ENCODE assay signal across 8 cellular contexts in the genomic region with DNA sequence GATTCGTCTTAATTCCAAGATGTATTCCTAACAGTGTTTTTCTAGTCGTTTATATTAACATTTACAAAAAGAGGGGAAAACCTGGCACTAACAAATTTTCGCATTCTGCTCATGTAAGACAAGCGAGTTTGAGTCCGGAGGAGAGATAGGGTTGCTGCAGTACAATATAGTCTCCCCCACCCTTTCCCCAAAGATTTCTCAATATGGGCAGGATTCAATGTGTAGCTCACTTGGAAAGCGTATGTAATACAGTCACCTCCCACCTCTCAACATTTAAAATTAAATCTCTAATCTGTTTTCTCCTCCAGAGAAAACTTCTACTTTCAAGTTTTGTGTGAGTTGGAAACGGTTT. TPM values are rescaled to one million over a fixed set of nuclear protein-coding genes. Genes with fewer than 3 reads are reported as not detected.
DNase-seq lines count a peak whose midpoint lies in the region; ATAC-seq, FAIRE-seq and TF ChIP-seq lines count a peak whose summit lies in the region.

No MANE protein-coding gene starts in this region.

- H3K36me3 Mint-ChIP-seq in CD4-positive, alpha-beta memory T cell: no peaks in the 10 kb centered on the region
- no peaks in the 10 kb centered on the region for H3K36me3 Mint-ChIP-seq in stimulated activated effector memory CD8-positive, alpha-beta T cell treated with anti-CD3 and anti-CD28 coated beads, Interleukin-12 subunit alpha, Interleukin-12 subunit beta, amount 100 ng/mL, for 72 hours

- SMC1A ChIA-PET in GM12878 (lab: Charles Lee; ENCODE audit: uncharacterized antibody, unreplicated experiment): interaction anchor here (0.7 to 1.3 kb wide), 9 partner anchors 12 to 172 kb away, joined by 3 to 5 read pairs (median 4); no protein-coding TSS in a partner anchor

- H3K9me3 ChIP-seq in CD4-positive, alpha-beta memory T cell (ENCODE audit: control insufficient read depth in 1 of 2, low read length in 2 of 2): no peaks in the 10 kb centered on the region
- no peaks in the 10 kb centered on the region for H3K9me3 ChIP-seq in MG63
- no peaks in the 10 kb centered on the region for H3K9me3 ChIP-seq in GM12878 (replicated peaks; ENCODE audit: control insufficient read depth, insufficient read depth, low read length)
- no peaks in the 10 kb centered on the region for H3K9me3 ChIP-seq in iPS-20b (ENCODE audit: insufficient read depth, low read depth, low read length)

- FAIRE-seq in GM12878 (lab: Jason Lieb, UNC): no peak

- WGBS in GM12878 (ENCODE audit: insufficient coverage, insufficient replicate concordance, low lambda C conversion rate, missing lambda C conversion rate): 1% methylated on average over 7 of the region's 7 CpGs

- H3K4me1 Mint-ChIP-seq in CD4-positive, alpha-beta memory T cell: peaks cover 8 to 27% (median 9%) of the 10 kb centered on the region in 4 donors
- H3K4me1 Mint-ChIP-seq in stimulated activated effector memory CD8-positive, alpha-beta T cell treated with anti-CD3 and anti-CD28 coated beads, Interleukin-12 subunit alpha, Interleukin-12 subunit beta, amount 100 ng/mL, for 72 hours: peaks cover 19% of the 10 kb centered on the region

- CTCF ChIA-PET in CD4-positive, alpha-beta memory T cell (lab: Charles Lee; ENCODE audit: partially characterized antibody): interaction anchor here (1.0 to 1.2 kb wide), 2 partner anchors 11 to 44 kb away, joined by 3 read pairs; no protein-coding TSS in a partner anchor
- CTCF ChIA-PET in GM12878 (lab: Yijun Ruan, JAX): interaction anchor here (0.5 to 1.7 kb wide), 5 partner anchors 18 to 974 kb away, joined by 3 to 6 read pairs (median 4); no protein-coding TSS in a partner anchor

- H3K36me3 ChIP-seq in CD4-positive, alpha-beta memory T cell (ENCODE audit: insufficient read depth, low read length): no peaks in the 10 kb centered on the region
- peaks cover 28% of the 10 kb centered on the region for H3K36me3 ChIP-seq in MG63
- H3K36me3 ChIP-seq in GM12878 (ENCODE audit: control insufficient read depth in 2 of 2, insufficient read depth in 2 of 2, low read length in 1 of 2): no peaks in the 10 kb centered on the region
- H3K36me3 ChIP-seq in iPS-20b (ENCODE audit: insufficient read depth, low read depth, low read length): no peaks in the 10 kb centered on the region

- TF ChIP-seq RAD21 in GM12878 (IDR thresholded peaks at IDR 0.05; ENCODE audit: insufficient read depth, low read depth, low read length): no peak

- H3K4me3 ChIP-seq in CD4-positive, alpha-beta memory T cell (ENCODE audit: low read length in 2 of 2): peak overlapping the region; percentile 51 to 71
- H3K4me3 ChIP-seq in MG63 (peak overlapping the region; percentile 67), GM12878 (peak overlapping the region; percentile 88), iPS-20b (ENCODE audit: low read length) (peak overlapping the region; percentile 71)

- in situ Hi-C loops in GM12878 (cut with MboI): no loop called here

- intact Hi-C loops in CD4-positive, alpha-beta memory T cell (cut with micrococcal nuclease): loop anchor here (5.0 kb wide), 1 partner anchor 58 kb away; a partner anchor contains a TSS
- intact Hi-C loops in GM12878 (cut with micrococcal nuclease; ENCODE audit: unreplicated experiment): no loop called here

- TF ChIP-seq POLR2A in GM12878 (IDR thresholded peaks at IDR 0.05; ENCODE audit: low read depth, low read length): no peak

- RAD21 ChIA-PET in GM12878 (lab: Charles Lee; ENCODE audit: unreplicated experiment): interaction anchor here (0.9 to 1.5 kb wide), 5 partner anchors 18 to 96 kb away, joined by 3 to 4 read pairs (median 3); no protein-coding TSS in a partner anchor

- H3K27me3 Mint-ChIP-seq in CD4-positive, alpha-beta memory T cell: no peaks in the 10 kb centered on the region

- no peak for ATAC-seq in GM12878
- ATAC-seq in stimulated activated effector memory CD8-positive, alpha-beta T cell treated with anti-CD3 and anti-CD28 coated beads, Interleukin-12 subunit alpha, Interleukin-12 subunit beta, amount 100 ng/mL, for 72 hours: no peak
- no peak for ATAC-seq in GM21360 (IDR thresholded peaks at IDR 0.05; ENCODE audit: unreplicated experiment)

- peak overlapping the region; percentile 15 to 83 (median 59) for H3K27ac Mint-ChIP-seq in CD4-positive, alpha-beta memory T cell
- no peak overlapping the region for H3K27ac Mint-ChIP-seq in stimulated activated effector memory CD8-positive, alpha-beta T cell treated with anti-CD3 and anti-CD28 coated beads, Interleukin-12 subunit alpha, Interleukin-12 subunit beta, amount 100 ng/mL, for 72 hours

- peak overlapping the region; percentile 72 to 85 (median 82) for H3K4me3 Mint-ChIP-seq in CD4-positive, alpha-beta memory T cell
- peak overlapping the region; percentile 63 for H3K4me3 Mint-ChIP-seq in stimulated activated effector memory CD8-positive, alpha-beta T cell treated with anti-CD3 and anti-CD28 coated beads, Interleukin-12 subunit alpha, Interleukin-12 subunit beta, amount 100 ng/mL, for 72 hours

- no peak for TF ChIP-seq EP300 in GM12878 (IDR thresholded peaks at IDR 0.05; ENCODE audit: borderline replicate concordance in 1 of 2, control insufficient read depth in 1 of 2, low read depth in 2 of 2, low read length in 2 of 2)

- H3K9ac ChIP-seq in GM12878 (ENCODE audit: control insufficient read depth, insufficient read depth, low read length) (peak overlapping the region; percentile 73), iPS-20b (ENCODE audit: low read depth, low read length) (peak overlapping the region; percentile 66; the same call in 1 of the 2 replicates)

- no peak for TF ChIP-seq CTCF in GM12878 (IDR thresholded peaks at IDR 0.05 in 2 of 3, conservative IDR thresholded peaks at IDR 0.05 in 1 of 3; ENCODE audit: control insufficient read depth in 2 of 3, extremely low read depth in 1 of 3, insufficient read depth in 1 of 3, low read depth in 3 of 3, low read length in 3 of 3)

- H4K20me1 ChIP-seq in GM12878 (ENCODE audit: control insufficient read depth, insufficient read depth): no peaks in the 10 kb centered on the region

- POLR2A ChIA-PET in CD4-positive, alpha-beta memory T cell (lab: Charles Lee; ENCODE audit: partially characterized antibody): no interaction called here
- POLR2A ChIA-PET in GM12878 (lab: Charles Lee): no interaction called here

- H3K4me2 ChIP-seq in GM12878 (ENCODE audit: control insufficient read depth, insufficient read depth): peak overlapping the region; percentile 96

- no peaks in the 10 kb centered on the region for H3K27me3 ChIP-seq in CD4-positive, alpha-beta memory T cell (ENCODE audit: insufficient read depth, low read length)
- H3K27me3 ChIP-seq in MG63: no peaks in the 10 kb centered on the region
- H3K27me3 ChIP-seq in GM12878 (replicated peaks in 1 of 2; ENCODE audit: control insufficient read depth in 2 of 2, insufficient read depth in 2 of 2, low read length in 1 of 2): no peaks in the 10 kb centered on the region
- H3K27me3 ChIP-seq in iPS-20b (ENCODE audit: insufficient read depth, low read length): peaks cover 93% of the 10 kb centered on the region

- peaks cover 15% of the 10 kb centered on the region for H3K79me2 ChIP-seq in GM12878 (ENCODE audit: control insufficient read depth, insufficient read depth, low read length)

- H3K4me1 ChIP-seq in CD4-positive, alpha-beta memory T cell (ENCODE audit: insufficient read depth, low read length): peaks cover 17% of the 10 kb centered on the region
- H3K4me1 ChIP-seq in GM12878 (ENCODE audit: control insufficient read depth, insufficient read depth, low read length) (peaks cover 16% of the 10 kb centered on the region; the same call in 1 of the 2 replicates), iPS-20b (ENCODE audit: insufficient read depth, low read length) (peaks cover 18% of the 10 kb centered on the region)

- no peak for DNase-seq in CD4-positive, alpha-beta memory T cell
- DNase-seq in MG63 (no peak), GM12878 (ENCODE audit: low read depth, low spot score) (no peak), hypothalamus (lab: John Stamatoyannopoulos, UW) (no peak), NCI-H2196 (lab: John Stamatoyannopoulos, UW; ENCODE audit: unreplicated experiment) (no peak)
- no peak for DNase-seq in stimulated activated effector memory CD8-positive, alpha-beta T cell treated with anti-CD3 and anti-CD28 coated beads, Interleukin-12 subunit alpha, Interleukin-12 subunit beta, amount 100 ng/mL, for 72 hours (ENCODE audit: low spot score in 2 of 2)

- BruUV-seq in GM12878 (replicated peaks; lab: Mats Ljungman, UMichigan): no TSS peak

- peak overlapping the region; percentile 45 for H3K27ac ChIP-seq in CD4-positive, alpha-beta memory T cell (ENCODE audit: low read depth, low read length)
- H3K27ac ChIP-seq in GM12878 (ENCODE audit: control insufficient read depth, insufficient read depth) (0 out of 2 replicates have a peak overlapping the region, but pooled peaks have one; percentile 23), iPS-20b (ENCODE audit: low read length) (no peak overlapping the region)

- H2AFZ ChIP-seq in GM12878 (ENCODE audit: control insufficient read depth, low read depth, low read length): peak overlapping the region; percentile 87

- H3K9me3 Mint-ChIP-seq in CD4-positive, alpha-beta memory T cell: peaks cover 0 to 1% (median 0%) of the 10 kb centered on the region in 8 donors
- no peaks in the 10 kb centered on the region for H3K9me3 Mint-ChIP-seq in stimulated activated effector memory CD8-positive, alpha-beta T cell treated with anti-CD3 and anti-CD28 coated beads, Interleukin-12 subunit alpha, Interleukin-12 subunit beta, amount 100 ng/mL, for 72 hours

RNA-seq across cellular contexts. Expression of a gene that starts 57.9 kb away (rescaled TPM):
- total RNA-seq in CD4-positive, alpha-beta memory T cell: 10 to 100 TPM; 18.3 to 20.5 TPM
- polyA plus RNA-seq in CD4-positive, alpha-beta memory T cell: 10 to 100 TPM; 23.2 to 29.4 TPM
- 48.9 and 141 TPM in 2 replicates for total RNA-seq in MG63 (2014; rRNA removed; shearing (Covaris generic); ENCODE audit: low replicate concordance)
- 35.1 and 37.3 TPM in 2 replicates for total RNA-seq in GM12878 (2013; cell fraction: nucleolus; rRNA removed)
- total RNA-seq in GM12878 (2014; rRNA removed) (31.0 and 42.1 TPM in 2 replicates), GM12878 (2014; rRNA removed; fragmentation: Illumina TruSeq; extraction: Trizol) (52.8 and 58.5 TPM in 2 replicates), GM12878 (2021) (71.7 and 77.3 TPM in 2 replicates)
- 16.5 TPM for polyA plus RNA-seq in GM12878 (2011; ENCODE audit: low read depth)
- polyA plus RNA-seq in GM12878 (2011; rRNA removed) (40.2 and 59.3 TPM in 2 replicates), GM12878 (2014; fragmentation: Illumina TruSeq; extraction: Trizol) (62.8 and 71.3 TPM in 2 replicates), GM12878 (2014; fragmentation: Nextera tagmentation; extraction: Ambion mirVana) (100 to 1,000 TPM in 1 of 2 experiments, 10 to 100 TPM in 1; 77.8 to 118 TPM), GM12878 (2014; rRNA removed) (37.9 and 44.3 TPM in 2 replicates), GM12878 (2016; fragmentation: Nextera tagmentation; extraction: Ambion mirVana) (100 to 1,000 TPM in 1 of 2 experiments, 10 to 100 TPM in 1; 86.2 to 101 TPM)
- polyA plus RNA-seq in GM12878 (2011; cell fraction: cytosol; rRNA removed): 8.2 and 11.3 TPM in 2 replicates
- 9.9 and 11.1 TPM in 2 replicates for polyA plus RNA-seq in GM12878 (2011; cell fraction: nucleus; rRNA removed)
- polyA plus RNA-seq in GM12878 (2012): 26.3 and 35.6 TPM in 2 replicates
- 8.4 and 12.8 TPM in 2 replicates for polyA minus RNA-seq in GM12878 (2011; rRNA and poly(A)+ RNA removed)
- polyA minus RNA-seq in GM12878 (2011; cell fraction: cytosol; rRNA and poly(A)+ RNA removed): 17.9 and 20.5 TPM in 2 replicates
- 10.0 and 26.8 TPM in 2 replicates for polyA minus RNA-seq in GM12878 (2011; cell fraction: nucleus; rRNA and poly(A)+ RNA removed)
